Comparison of ENCODE assay signal across 22 cellular contexts in the genomic region with DNA sequence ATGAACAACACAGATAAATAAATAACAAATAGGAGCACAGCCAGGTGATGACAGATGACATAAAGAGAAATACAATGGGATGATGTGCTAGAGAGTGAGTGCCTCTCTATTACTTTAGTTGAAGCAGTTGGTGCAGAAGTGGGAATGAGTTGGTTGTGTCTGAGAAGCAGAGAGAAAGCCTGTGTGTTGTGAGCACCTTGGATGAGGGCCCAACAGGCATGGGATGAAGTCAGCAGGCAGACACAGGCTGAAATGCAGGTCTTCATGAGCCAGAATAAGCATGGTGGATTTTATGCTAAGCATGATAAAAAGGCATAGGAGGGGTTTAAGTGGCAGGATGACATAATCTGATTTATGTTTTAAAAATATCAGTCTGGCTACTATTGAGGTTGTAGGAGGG.
DNase-seq lines count a peak whose midpoint lies in the region; ATAC-seq and TF ChIP-seq lines count a peak whose summit lies in the region.
"Had no signal": no experiment of that assay in that cellular context is flagged by ENCODE, and none has a peak within 500 bp of the region (broad histone marks: within the 10 kb centered on the region; RNA-seq: fewer than 3 reads in every experiment).

No MANE protein-coding gene starts in this region.

- POLR2A ChIA-PET in activated CD4-positive, alpha-beta memory T cell treated with anti-CD3 and anti-CD28 coated beads for 36 hours (lab: Charles Lee) = no interaction called here

- H3K4me1 Mint-ChIP-seq in nephron progenitor cell = peaks cover 20% of the 10 kb centered on the region
- H3K4me1 Mint-ChIP-seq in activated CD4-positive, alpha-beta memory T cell treated with anti-CD3 and anti-CD28 coated beads for 36 hours (ENCODE audit: low read depth) = no peaks in the 10 kb centered on the region
- H3K4me1 Mint-ChIP-seq in activated T-helper 2 cell treated with anti-CD3 and anti-CD28 coated beads, Interferon-gamma antibody, Interleukin-2, Interleukin-4, amounts not matched to agents 10 μg/mL and 5 μg/mL and 100 μg/mL, durations not matched to agents 14 hours and 24 hours and 36 hours (ENCODE audit: low read depth) = no peaks in the 10 kb centered on the region
- no peaks in the 10 kb centered on the region for H3K4me1 Mint-ChIP-seq in activated T-helper 1 cell treated with anti-CD3 and anti-CD28 coated beads, Interleukin-12 subunit alpha, Interleukin-12 subunit beta, Interleukin-2, Interleukin-4 antibody, amounts not matched to agents 30 ng/mL and 10 ng/mL and 1 ng/mL, durations not matched to agents 14 hours and 24 hours and 36 hours (ENCODE audit: low read depth)

- TF ChIP-seq CTCF in cardiac muscle cell (IDR thresholded peaks at IDR 0.05; ENCODE audit: low read depth, low read length) = no peak
- TF ChIP-seq CTCF in nephron progenitor cell (IDR thresholded peaks at IDR 0.05) = no peak

- CTCF ChIA-PET in activated CD4-positive, alpha-beta memory T cell treated with anti-CD3 and anti-CD28 coated beads for 36 hours (lab: Charles Lee) = no interaction called here

- peaks cover 12% of the 10 kb centered on the region for H3K36me3 Mint-ChIP-seq in nephron progenitor cell (ENCODE audit: low read depth)
- H3K36me3 Mint-ChIP-seq in activated CD4-positive, alpha-beta memory T cell treated with anti-CD3 and anti-CD28 coated beads for 36 hours = no peaks in the 10 kb centered on the region
- no peaks in the 10 kb centered on the region for H3K36me3 Mint-ChIP-seq in activated T-helper 2 cell treated with anti-CD3 and anti-CD28 coated beads, Interferon-gamma antibody, Interleukin-2, Interleukin-4, amounts not matched to agents 10 μg/mL and 5 μg/mL and 100 μg/mL, durations not matched to agents 14 hours and 24 hours and 36 hours (ENCODE audit: low read depth)
- no peaks in the 10 kb centered on the region for H3K36me3 Mint-ChIP-seq in activated T-helper 1 cell treated with anti-CD3 and anti-CD28 coated beads, Interleukin-12 subunit alpha, Interleukin-12 subunit beta, Interleukin-2, Interleukin-4 antibody, amounts not matched to agents 30 ng/mL and 10 ng/mL and 1 ng/mL, durations not matched to agents 14 hours and 24 hours and 36 hours (ENCODE audit: low read depth)

- no peaks in the 10 kb centered on the region for H3K9me3 ChIP-seq in cardiac muscle cell (ENCODE audit: low read depth)
- H3K9me3 ChIP-seq: BLaER1, MG63, SJSA1 had no signal

- peak; percentile 9 for DNase-seq in DMS53 (lab: John Stamatoyannopoulos, UW)
- no peak for DNase-seq in DMS53 treated with DMSO at 0.1 percent for 48 hours (lab: John Stamatoyannopoulos, UW; ENCODE audit: unreplicated experiment)
- no peak for DNase-seq in cardiac muscle cell (ENCODE audit: low read depth in 1 of 2, low spot score in 1 of 2)
- DNase-seq in Right ventricle myocardium superior = no peak
- DNase-seq in nephron progenitor cell = no peak
- DNase-seq in activated CD4-positive, alpha-beta memory T cell treated with anti-CD3 and anti-CD28 coated beads for 36 hours = no peak
- DNase-seq in activated T-helper 2 cell treated with anti-CD3 and anti-CD28 coated beads, Interferon-gamma antibody, Interleukin-2, Interleukin-4, amounts not matched to agents 10 μg/mL and 5 μg/mL and 100 μg/mL, durations not matched to agents 14 hours and 24 hours and 36 hours (ENCODE audit: low spot score) = no peak
- DNase-seq in activated T-helper 1 cell treated with anti-CD3 and anti-CD28 coated beads, Interleukin-12 subunit alpha, Interleukin-12 subunit beta, Interleukin-2, Interleukin-4 antibody, amounts not matched to agents 30 ng/mL and 10 ng/mL and 1 ng/mL, durations not matched to agents 14 hours and 24 hours and 36 hours (ENCODE audit: low spot score) = no peak
- DNase-seq: 8988T; ACHN; CD4-positive, alpha-beta T cell; DMS79 treated with DMSO at 0.1 percent for 48 hours; IMR-90; KG1; MG63; NCI-H2029 treated with DMSO at 0.1 percent for 48 hours; NCI-H2171 treated with DMSO at 0.1 percent for 48 hours; NCI-H446 treated with DMSO at 0.1 percent for 48 hours; PC-9 had no signal

- no peak for ATAC-seq in Right ventricle myocardium superior (ENCODE audit: poor library complexity)
- ATAC-seq: Right ventricle myocardium inferior had no signal

- no peak overlapping the region for H3K4me3 Mint-ChIP-seq in nephron progenitor cell
- no peak overlapping the region for H3K4me3 Mint-ChIP-seq in activated CD4-positive, alpha-beta memory T cell treated with anti-CD3 and anti-CD28 coated beads for 36 hours
- H3K4me3 Mint-ChIP-seq in activated T-helper 2 cell treated with anti-CD3 and anti-CD28 coated beads, Interferon-gamma antibody, Interleukin-2, Interleukin-4, amounts not matched to agents 10 μg/mL and 5 μg/mL and 100 μg/mL, durations not matched to agents 14 hours and 24 hours and 36 hours (ENCODE audit: low read depth) = no peak overlapping the region
- H3K4me3 Mint-ChIP-seq in activated T-helper 1 cell treated with anti-CD3 and anti-CD28 coated beads, Interleukin-12 subunit alpha, Interleukin-12 subunit beta, Interleukin-2, Interleukin-4 antibody, amounts not matched to agents 30 ng/mL and 10 ng/mL and 1 ng/mL, durations not matched to agents 14 hours and 24 hours and 36 hours = no peak overlapping the region
- H3K4me3 Mint-ChIP-seq: CD4-positive, alpha-beta T cell had no signal

- no peak overlapping the region for H3K4me3 ChIP-seq in cardiac muscle cell
- H3K4me3 ChIP-seq: BLaER1, MG63, PC-9, SJSA1 had no signal

- no peaks in the 10 kb centered on the region for H3K36me3 ChIP-seq in cardiac muscle cell
- H3K36me3 ChIP-seq: BLaER1, MG63, SJSA1 had no signal

- intact Hi-C loops in Right ventricle myocardium superior (cut with DNase I) = no loop called here
- intact Hi-C loops in activated CD4-positive, alpha-beta memory T cell treated with anti-CD3 and anti-CD28 coated beads for 36 hours (cut with micrococcal nuclease) = no loop called here
- intact Hi-C loops in activated T-helper 2 cell treated with anti-CD3 and anti-CD28 coated beads, Interferon-gamma antibody, Interleukin-2, Interleukin-4, amounts not matched to agents 10 μg/mL and 5 μg/mL and 100 μg/mL, durations not matched to agents 14 hours and 24 hours and 36 hours (cut with micrococcal nuclease) = no loop called here
- intact Hi-C loops in activated T-helper 1 cell treated with anti-CD3 and anti-CD28 coated beads, Interleukin-12 subunit alpha, Interleukin-12 subunit beta, Interleukin-2, Interleukin-4 antibody, amounts not matched to agents 30 ng/mL and 10 ng/mL and 1 ng/mL, durations not matched to agents 14 hours and 24 hours and 36 hours (cut with micrococcal nuclease) = no loop called here

- no peaks in the 10 kb centered on the region for H3K9me3 Mint-ChIP-seq in nephron progenitor cell
- no peaks in the 10 kb centered on the region for H3K9me3 Mint-ChIP-seq in activated CD4-positive, alpha-beta memory T cell treated with anti-CD3 and anti-CD28 coated beads for 36 hours
- H3K9me3 Mint-ChIP-seq in activated T-helper 2 cell treated with anti-CD3 and anti-CD28 coated beads, Interferon-gamma antibody, Interleukin-2, Interleukin-4, amounts not matched to agents 10 μg/mL and 5 μg/mL and 100 μg/mL, durations not matched to agents 14 hours and 24 hours and 36 hours = no peaks in the 10 kb centered on the region
- H3K9me3 Mint-ChIP-seq in activated T-helper 1 cell treated with anti-CD3 and anti-CD28 coated beads, Interleukin-12 subunit alpha, Interleukin-12 subunit beta, Interleukin-2, Interleukin-4 antibody, amounts not matched to agents 30 ng/mL and 10 ng/mL and 1 ng/mL, durations not matched to agents 14 hours and 24 hours and 36 hours = no peaks in the 10 kb centered on the region
- H3K9me3 Mint-ChIP-seq: CD4-positive, alpha-beta T cell had no signal

- H3K27ac Mint-ChIP-seq in nephron progenitor cell = peak overlapping the region; percentile 1
- no peak overlapping the region for H3K27ac Mint-ChIP-seq in activated CD4-positive, alpha-beta memory T cell treated with anti-CD3 and anti-CD28 coated beads for 36 hours
- no peak overlapping the region for H3K27ac Mint-ChIP-seq in activated T-helper 2 cell treated with anti-CD3 and anti-CD28 coated beads, Interferon-gamma antibody, Interleukin-2, Interleukin-4, amounts not matched to agents 10 μg/mL and 5 μg/mL and 100 μg/mL, durations not matched to agents 14 hours and 24 hours and 36 hours
- H3K27ac Mint-ChIP-seq in activated T-helper 1 cell treated with anti-CD3 and anti-CD28 coated beads, Interleukin-12 subunit alpha, Interleukin-12 subunit beta, Interleukin-2, Interleukin-4 antibody, amounts not matched to agents 30 ng/mL and 10 ng/mL and 1 ng/mL, durations not matched to agents 14 hours and 24 hours and 36 hours = no peak overlapping the region
- H3K27ac Mint-ChIP-seq: CD4-positive, alpha-beta T cell had no signal

- H3K4me1 ChIP-seq in cardiac muscle cell (ENCODE audit: low read depth) = peaks cover 33% of the 10 kb centered on the region
- H3K4me1 ChIP-seq: SJSA1 had no signal

- H3K27me3 ChIP-seq in cardiac muscle cell = no peaks in the 10 kb centered on the region
- H3K27me3 ChIP-seq: BLaER1, MG63, SJSA1 had no signal

- no peaks in the 10 kb centered on the region for H3K27me3 Mint-ChIP-seq in nephron progenitor cell (ENCODE audit: low read depth, poor library complexity)
- H3K27me3 Mint-ChIP-seq in activated CD4-positive, alpha-beta memory T cell treated with anti-CD3 and anti-CD28 coated beads for 36 hours = no peaks in the 10 kb centered on the region
- no peaks in the 10 kb centered on the region for H3K27me3 Mint-ChIP-seq in activated T-helper 2 cell treated with anti-CD3 and anti-CD28 coated beads, Interferon-gamma antibody, Interleukin-2, Interleukin-4, amounts not matched to agents 10 μg/mL and 5 μg/mL and 100 μg/mL, durations not matched to agents 14 hours and 24 hours and 36 hours (ENCODE audit: low read depth)
- H3K27me3 Mint-ChIP-seq in activated T-helper 1 cell treated with anti-CD3 and anti-CD28 coated beads, Interleukin-12 subunit alpha, Interleukin-12 subunit beta, Interleukin-2, Interleukin-4 antibody, amounts not matched to agents 30 ng/mL and 10 ng/mL and 1 ng/mL, durations not matched to agents 14 hours and 24 hours and 36 hours (ENCODE audit: insufficient read depth) = no peaks in the 10 kb centered on the region
- H3K27me3 Mint-ChIP-seq: CD4-positive, alpha-beta T cell had no signal

- H3K27ac ChIP-seq in cardiac muscle cell = peak overlapping the region; percentile 12
- H3K27ac ChIP-seq: BLaER1, PC-9, SJSA1 had no signal
